ENCODE assay signal across 1 cellular context in the genomic region with DNA sequence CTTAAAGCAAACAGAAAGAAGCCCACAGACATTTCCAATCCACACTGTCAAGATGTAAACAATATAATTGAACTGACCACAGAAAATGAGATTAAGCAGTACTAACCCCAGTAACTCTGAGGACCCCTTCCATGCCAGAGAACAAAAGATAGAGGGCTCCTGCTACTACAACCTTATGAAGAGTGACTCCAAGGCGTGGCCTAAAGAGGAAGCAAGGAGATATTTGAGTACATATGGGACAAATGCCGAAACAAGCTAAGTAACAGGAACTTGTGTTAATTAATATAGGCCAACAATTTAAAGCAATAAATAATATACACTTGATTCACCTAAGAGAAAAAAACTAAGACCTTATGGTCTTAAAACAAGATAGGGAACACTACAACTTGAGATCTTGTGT.
TF ChIP-seq lines count a peak whose summit lies in the region.

No MANE protein-coding gene starts in this region.

TF ChIP-seq in GM23338, 12 proteins besides CTCF, POLR2A, EP300 and RAD21:
- no peak for TF ChIP-seq STAT1 (IDR thresholded peaks at IDR 0.05; ENCODE audit: unreplicated experiment)
- no peak for TF ChIP-seq ZNF331 (CRISPR knock-in tag; IDR thresholded peaks at IDR 0.05; ENCODE audit: low read depth)
- TF ChIP-seq NANOG (IDR thresholded peaks at IDR 0.05; ENCODE audit: borderline replicate concordance), result no peak
- TF ChIP-seq, protein P1, sequence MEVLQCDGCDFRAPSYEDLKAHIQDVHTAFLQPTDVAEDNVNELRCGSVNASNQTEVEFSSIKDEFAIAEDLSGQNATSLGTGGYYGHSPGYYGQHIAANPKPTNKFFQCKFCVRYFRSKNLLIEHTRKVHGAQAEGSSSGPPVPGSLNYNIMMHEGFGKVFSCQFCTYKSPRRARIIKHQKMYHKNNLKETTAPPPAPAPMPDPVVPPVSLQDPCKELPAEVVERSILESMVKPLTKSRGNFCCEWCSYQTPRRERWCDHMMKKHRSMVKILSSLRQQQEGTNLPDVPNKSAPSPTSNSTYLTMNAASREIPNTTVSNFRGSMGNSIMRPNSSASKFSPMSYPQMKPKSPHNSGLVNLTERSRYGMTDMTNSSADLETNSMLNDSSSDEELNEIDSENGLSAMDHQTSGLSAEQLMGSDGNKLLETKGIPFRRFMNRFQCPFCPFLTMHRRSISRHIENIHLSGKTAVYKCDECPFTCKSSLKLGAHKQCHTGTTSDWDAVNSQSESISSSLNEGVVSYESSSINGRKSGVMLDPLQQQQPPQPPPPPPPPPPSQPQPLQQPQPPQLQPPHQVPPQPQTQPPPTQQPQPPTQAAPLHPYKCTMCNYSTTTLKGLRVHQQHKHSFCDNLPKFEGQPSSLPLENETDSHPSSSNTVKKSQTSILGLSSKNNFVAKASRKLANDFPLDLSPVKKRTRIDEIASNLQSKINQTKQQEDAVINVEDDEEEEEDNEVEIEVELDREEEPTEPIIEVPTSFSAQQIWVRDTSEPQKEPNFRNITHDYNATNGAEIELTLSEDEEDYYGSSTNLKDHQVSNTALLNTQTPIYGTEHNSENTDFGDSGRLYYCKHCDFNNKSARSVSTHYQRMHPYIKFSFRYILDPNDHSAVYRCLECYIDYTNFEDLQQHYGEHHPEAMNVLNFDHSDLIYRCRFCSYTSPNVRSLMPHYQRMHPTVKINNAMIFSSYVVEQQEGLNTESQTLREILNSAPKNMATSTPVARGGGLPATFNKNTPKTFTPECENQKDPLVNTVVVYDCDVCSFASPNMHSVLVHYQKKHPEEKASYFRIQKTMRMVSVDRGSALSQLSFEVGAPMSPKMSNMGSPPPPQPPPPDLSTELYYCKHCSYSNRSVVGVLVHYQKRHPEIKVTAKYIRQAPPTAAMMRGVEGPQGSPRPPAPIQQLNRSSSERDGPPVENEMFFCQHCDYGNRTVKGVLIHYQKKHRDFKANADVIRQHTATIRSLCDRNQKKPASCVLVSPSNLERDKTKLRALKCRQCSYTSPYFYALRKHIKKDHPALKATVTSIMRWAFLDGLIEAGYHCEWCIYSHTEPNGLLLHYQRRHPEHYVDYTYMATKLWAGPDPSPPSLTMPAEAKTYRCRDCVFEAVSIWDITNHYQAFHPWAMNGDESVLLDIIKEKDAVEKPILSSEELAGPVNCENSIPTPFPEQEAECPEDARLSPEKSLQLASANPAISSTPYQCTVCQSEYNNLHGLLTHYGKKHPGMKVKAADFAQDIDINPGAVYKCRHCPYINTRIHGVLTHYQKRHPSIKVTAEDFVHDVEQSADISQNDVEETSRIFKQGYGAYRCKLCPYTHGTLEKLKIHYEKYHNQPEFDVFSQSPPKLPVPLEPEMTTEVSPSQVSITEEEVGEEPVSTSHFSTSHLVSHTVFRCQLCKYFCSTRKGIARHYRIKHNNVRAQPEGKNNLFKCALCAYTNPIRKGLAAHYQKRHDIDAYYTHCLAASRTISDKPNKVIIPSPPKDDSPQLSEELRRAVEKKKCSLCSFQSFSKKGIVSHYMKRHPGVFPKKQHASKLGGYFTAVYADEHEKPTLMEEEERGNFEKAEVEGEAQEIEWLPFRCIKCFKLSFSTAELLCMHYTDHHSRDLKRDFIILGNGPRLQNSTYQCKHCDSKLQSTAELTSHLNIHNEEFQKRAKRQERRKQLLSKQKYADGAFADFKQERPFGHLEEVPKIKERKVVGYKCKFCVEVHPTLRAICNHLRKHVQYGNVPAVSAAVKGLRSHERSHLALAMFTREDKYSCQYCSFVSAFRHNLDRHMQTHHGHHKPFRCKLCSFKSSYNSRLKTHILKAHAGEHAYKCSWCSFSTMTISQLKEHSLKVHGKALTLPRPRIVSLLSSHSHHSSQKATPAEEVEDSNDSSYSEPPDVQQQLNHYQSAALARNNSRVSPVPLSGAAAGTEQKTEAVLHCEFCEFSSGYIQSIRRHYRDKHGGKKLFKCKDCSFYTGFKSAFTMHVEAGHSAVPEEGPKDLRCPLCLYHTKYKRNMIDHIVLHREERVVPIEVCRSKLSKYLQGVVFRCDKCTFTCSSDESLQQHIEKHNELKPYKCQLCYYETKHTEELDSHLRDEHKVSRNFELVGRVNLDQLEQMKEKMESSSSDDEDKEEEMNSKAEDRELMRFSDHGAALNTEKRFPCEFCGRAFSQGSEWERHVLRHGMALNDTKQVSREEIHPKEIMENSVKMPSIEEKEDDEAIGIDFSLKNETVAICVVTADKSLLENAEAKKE (CRISPR knock-in tag; IDR thresholded peaks at IDR 0.05), result no peak
- no peak for TF ChIP-seq CREB1 (CRISPR knock-in tag; IDR thresholded peaks at IDR 0.05; ENCODE audit: low read depth)
- TF ChIP-seq EZH2 (IDR thresholded peaks at IDR 0.05; ENCODE audit: low read depth, unreplicated experiment), result no peak
- TF ChIP-seq ZNF114 (CRISPR knock-in tag; IDR thresholded peaks at IDR 0.05), result no peak
- TF ChIP-seq, protein P2, sequence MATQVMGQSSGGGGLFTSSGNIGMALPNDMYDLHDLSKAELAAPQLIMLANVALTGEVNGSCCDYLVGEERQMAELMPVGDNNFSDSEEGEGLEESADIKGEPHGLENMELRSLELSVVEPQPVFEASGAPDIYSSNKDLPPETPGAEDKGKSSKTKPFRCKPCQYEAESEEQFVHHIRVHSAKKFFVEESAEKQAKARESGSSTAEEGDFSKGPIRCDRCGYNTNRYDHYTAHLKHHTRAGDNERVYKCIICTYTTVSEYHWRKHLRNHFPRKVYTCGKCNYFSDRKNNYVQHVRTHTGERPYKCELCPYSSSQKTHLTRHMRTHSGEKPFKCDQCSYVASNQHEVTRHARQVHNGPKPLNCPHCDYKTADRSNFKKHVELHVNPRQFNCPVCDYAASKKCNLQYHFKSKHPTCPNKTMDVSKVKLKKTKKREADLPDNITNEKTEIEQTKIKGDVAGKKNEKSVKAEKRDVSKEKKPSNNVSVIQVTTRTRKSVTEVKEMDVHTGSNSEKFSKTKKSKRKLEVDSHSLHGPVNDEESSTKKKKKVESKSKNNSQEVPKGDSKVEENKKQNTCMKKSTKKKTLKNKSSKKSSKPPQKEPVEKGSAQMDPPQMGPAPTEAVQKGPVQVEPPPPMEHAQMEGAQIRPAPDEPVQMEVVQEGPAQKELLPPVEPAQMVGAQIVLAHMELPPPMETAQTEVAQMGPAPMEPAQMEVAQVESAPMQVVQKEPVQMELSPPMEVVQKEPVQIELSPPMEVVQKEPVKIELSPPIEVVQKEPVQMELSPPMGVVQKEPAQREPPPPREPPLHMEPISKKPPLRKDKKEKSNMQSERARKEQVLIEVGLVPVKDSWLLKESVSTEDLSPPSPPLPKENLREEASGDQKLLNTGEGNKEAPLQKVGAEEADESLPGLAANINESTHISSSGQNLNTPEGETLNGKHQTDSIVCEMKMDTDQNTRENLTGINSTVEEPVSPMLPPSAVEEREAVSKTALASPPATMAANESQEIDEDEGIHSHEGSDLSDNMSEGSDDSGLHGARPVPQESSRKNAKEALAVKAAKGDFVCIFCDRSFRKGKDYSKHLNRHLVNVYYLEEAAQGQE (IDR thresholded peaks at IDR 0.05; ENCODE audit: unreplicated experiment), result no peak
- no peak for TF ChIP-seq EZH2phosphoT487 (IDR thresholded peaks at IDR 0.05; ENCODE audit: unreplicated experiment)
- TF ChIP-seq POLR2AphosphoS5 (IDR thresholded peaks at IDR 0.05; ENCODE audit: low read depth), result no peak
- no peak for TF ChIP-seq JUNB (IDR thresholded peaks at IDR 0.05; ENCODE audit: unreplicated experiment)
- TF ChIP-seq, protein P3, sequence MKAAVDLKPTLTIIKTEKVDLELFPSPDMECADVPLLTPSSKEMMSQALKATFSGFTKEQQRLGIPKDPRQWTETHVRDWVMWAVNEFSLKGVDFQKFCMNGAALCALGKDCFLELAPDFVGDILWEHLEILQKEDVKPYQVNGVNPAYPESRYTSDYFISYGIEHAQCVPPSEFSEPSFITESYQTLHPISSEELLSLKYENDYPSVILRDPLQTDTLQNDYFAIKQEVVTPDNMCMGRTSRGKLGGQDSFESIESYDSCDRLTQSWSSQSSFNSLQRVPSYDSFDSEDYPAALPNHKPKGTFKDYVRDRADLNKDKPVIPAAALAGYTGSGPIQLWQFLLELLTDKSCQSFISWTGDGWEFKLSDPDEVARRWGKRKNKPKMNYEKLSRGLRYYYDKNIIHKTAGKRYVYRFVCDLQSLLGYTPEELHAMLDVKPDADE (IDR thresholded peaks at IDR 0.05), result no peak
